Comparison of ENCODE assay signal across 22 cellular contexts in the genomic region with DNA sequence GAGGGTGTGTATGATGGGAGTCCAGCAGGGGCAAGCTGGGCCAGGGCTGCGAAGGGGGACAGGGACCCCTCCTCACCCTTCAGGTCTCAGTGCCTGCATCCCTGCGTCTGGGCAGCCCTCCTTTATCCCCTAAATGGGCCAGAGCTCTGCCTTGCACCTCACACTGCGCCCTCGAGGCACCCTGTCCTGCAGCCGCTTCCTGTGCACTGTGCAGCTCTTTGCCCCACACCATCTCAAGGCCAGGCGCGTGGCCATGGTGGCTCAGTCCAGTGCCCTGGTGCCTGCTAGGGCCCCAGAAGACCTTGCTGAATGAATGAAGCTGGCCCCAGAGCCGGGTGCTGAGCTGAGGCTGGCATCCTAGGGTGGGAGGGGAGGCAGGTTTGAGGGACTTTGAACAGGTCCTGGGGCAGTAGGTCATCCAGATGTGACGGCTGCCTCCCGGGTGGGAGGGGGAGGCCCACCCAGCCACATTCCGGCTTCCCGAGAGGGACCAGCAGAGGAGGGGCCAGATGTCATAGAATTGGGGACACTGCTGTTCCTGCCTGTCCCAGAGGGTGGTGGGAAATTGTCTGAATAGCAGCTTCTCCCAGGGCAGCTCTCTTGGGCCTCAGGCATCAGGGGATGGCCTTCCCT. TPM values are rescaled to one million over a fixed set of nuclear protein-coding genes. Genes with fewer than 3 reads are reported as not detected.
DNase-seq lines count a peak whose midpoint lies in the region; ATAC-seq and TF ChIP-seq lines count a peak whose summit lies in the region.
"Had no signal": no experiment of that assay in that cellular context is flagged by ENCODE, and none has a peak within 500 bp of the region (broad histone marks: within the 10 kb centered on the region; RNA-seq: fewer than 3 reads in every experiment).

No MANE protein-coding gene starts in this region.

- H3K4me1 Mint-ChIP-seq in Caco-2 (ENCODE audit: low read depth, unreplicated experiment) = peaks cover 18% of the 10 kb centered on the region
- peaks cover 30% of the 10 kb centered on the region for H3K4me1 Mint-ChIP-seq in activated naive CD4-positive, alpha-beta T cell treated with anti-CD3 and anti-CD28 coated beads for 36 hours (ENCODE audit: low read depth)

- ATAC-seq in GM21360 (IDR thresholded peaks at IDR 0.05; ENCODE audit: unreplicated experiment) = no peak
- ATAC-seq: activated T-cell treated with anti-CD3 and anti-CD28 coated beads, Interleukin-2, amount 50 U/mL, for 4 hours; mucosa of descending colon; T-cell had no signal

- H3K27me3 Mint-ChIP-seq in Caco-2 (ENCODE audit: insufficient read depth, unreplicated experiment) = no peaks in the 10 kb centered on the region
- no peaks in the 10 kb centered on the region for H3K27me3 Mint-ChIP-seq in activated naive CD4-positive, alpha-beta T cell treated with anti-CD3 and anti-CD28 coated beads for 36 hours (ENCODE audit: low read depth)
- H3K27me3 Mint-ChIP-seq: activated naive CD4-positive, alpha-beta T cell treated with anti-CD3 and anti-CD28 coated beads, Interleukin-2, amount 10 ng/mL, durations not matched to agents 7 days and 5 days; stimulated activated naive CD8-positive, alpha-beta T cell treated with anti-CD3 and anti-CD28 coated beads, Interleukin-15, Interleukin-2, amounts not matched to agents 100 ng/mL and 50 ng/mL, for 24 hours; T-cell had no signal

- H3K4me3 ChIP-seq in Caco-2 (ENCODE audit: low read depth, low read length) (no peak overlapping the region), Loucy (ENCODE audit: low read length, poor library complexity, severe bottlenecking) (no peak overlapping the region), mammary epithelial cell (replicated peaks in 1 of 3; ENCODE audit: insufficient read depth in 1 of 3, low read depth in 2 of 3, low read length in 3 of 3) (no peak overlapping the region), osteoblast (ENCODE audit: insufficient read depth, low read length) (no peak overlapping the region)
- H3K4me3 ChIP-seq: mucosa of descending colon, upper lobe of right lung had no signal

- WGBS in mammary epithelial cell (ENCODE audit: low coverage, missing lambda C conversion rate) = 91% methylated on average over 9 of the region's 12 CpGs

- DNase-seq in Caco-2 (no peak), mammary epithelial cell (no peak), osteoblast (ENCODE audit: insufficient read length, low spot score, missing footprints) (peak; percentile 58), nucleus accumbens (lab: John Stamatoyannopoulos, UW) (no peak), AG08396 (ENCODE audit: low spot score) (no peak)
- DNase-seq in activated naive CD4-positive, alpha-beta T cell treated with anti-CD3 and anti-CD28 coated beads for 36 hours = no peak
- DNase-seq: activated CD4-positive, alpha-beta T cell treated with anti-CD3 and anti-CD28 coated beads for 1 hour; activated naive CD4-positive, alpha-beta T cell treated with anti-CD3 and anti-CD28 coated beads, Interleukin-2, amount 10 ng/mL, durations not matched to agents 7 days and 5 days; activated T-cell treated with anti-CD3 and anti-CD28 coated beads, Interleukin-2, amount 50 U/mL, for 4 hours; aorta; hypothalamus; mucosa of descending colon; NCI-H1694 treated with DMSO at 0.1 percent for 48 hours; Right ventricle myocardium superior; small intestine; stimulated activated CD4-positive, alpha-beta T cell treated with anti-CD3 and anti-CD28 coated beads, Interleukin-2, amount 100 ng/mL, for 48 hours; T-cell; upper lobe of right lung had no signal

- no peaks in the 10 kb centered on the region for H3K27me3 ChIP-seq in Caco-2 (replicated peaks; ENCODE audit: control insufficient read depth, insufficient read depth, low read length)
- H3K27me3 ChIP-seq in Loucy (ENCODE audit: insufficient read depth, low read length, poor library complexity, severe bottlenecking) = peaks cover 4% of the 10 kb centered on the region
- no peaks in the 10 kb centered on the region for H3K27me3 ChIP-seq in mammary epithelial cell (ENCODE audit: insufficient read depth, low read length)
- no peaks in the 10 kb centered on the region for H3K27me3 ChIP-seq in osteoblast (ENCODE audit: insufficient read depth, low read length)
- H3K27me3 ChIP-seq: upper lobe of right lung had no signal

- no TSS peak for BruUV-seq in Caco-2 (replicated peaks; lab: Mats Ljungman, UMichigan)
- BruUV-seq in mammary epithelial cell (replicated peaks; lab: Mats Ljungman, UMichigan) = no TSS peak

- H3K27ac ChIP-seq in mammary epithelial cell (ENCODE audit: insufficient read depth, low read depth, low read length) = peak overlapping the region; percentile 70
- H3K27ac ChIP-seq in osteoblast (ENCODE audit: low read depth, low read length) = peak overlapping the region; percentile 82
- H3K27ac ChIP-seq: KMS-11, upper lobe of right lung had no signal

- H3F3A ChIP-seq in Loucy (ENCODE audit: low read depth) = no peaks in the 10 kb centered on the region

- no peak overlapping the region for H3K9ac ChIP-seq in Loucy (ENCODE audit: low read depth, low read length, poor library complexity, severe bottlenecking)
- no peak overlapping the region for H3K9ac ChIP-seq in mammary epithelial cell (ENCODE audit: insufficient read depth, low read length)
- H3K9ac ChIP-seq: KMS-11 had no signal

- in situ Hi-C loops in mammary epithelial cell (cut with MboI; ENCODE audit: low sequenced_read_pairs in 2 of 2) = no loop called here

- peak overlapping the region; percentile 81 for H3K4me2 ChIP-seq in Loucy (ENCODE audit: low read depth, low read length, poor library complexity, severe bottlenecking)
- H3K4me2 ChIP-seq in mammary epithelial cell (ENCODE audit: insufficient read depth, low read depth, low read length) = peak overlapping the region; percentile 49
- peak overlapping the region; percentile 63 for H3K4me2 ChIP-seq in osteoblast (ENCODE audit: insufficient read depth, low read length)
- H3K4me2 ChIP-seq: KMS-11 had no signal

- no peaks in the 10 kb centered on the region for H3K9me3 Mint-ChIP-seq in Caco-2 (ENCODE audit: unreplicated experiment)
- no peaks in the 10 kb centered on the region for H3K9me3 Mint-ChIP-seq in activated naive CD4-positive, alpha-beta T cell treated with anti-CD3 and anti-CD28 coated beads for 36 hours
- H3K9me3 Mint-ChIP-seq: activated naive CD4-positive, alpha-beta T cell treated with anti-CD3 and anti-CD28 coated beads, Interleukin-2, amount 10 ng/mL, durations not matched to agents 7 days and 5 days; activated T-cell treated with anti-CD3 and anti-CD28 coated beads, Interleukin-2, amount 50 U/mL, for 4 hours; stimulated activated naive CD8-positive, alpha-beta T cell treated with anti-CD3 and anti-CD28 coated beads, Interleukin-15, Interleukin-2, amounts not matched to agents 100 ng/mL and 50 ng/mL, for 24 hours; T-cell had no signal

- POLR2A ChIA-PET in Caco-2 (lab: Charles Lee) = no interaction called here

- H3K36me3 ChIP-seq in Caco-2 (ENCODE audit: control insufficient read depth, insufficient read depth, low read length) (peaks cover 6% of the 10 kb centered on the region), Loucy (ENCODE audit: insufficient read depth, low read length) (peaks cover 23% of the 10 kb centered on the region; the same call in 1 of the 2 replicates), mammary epithelial cell (ENCODE audit: insufficient read depth, low read length) (peaks cover 9% of the 10 kb centered on the region), osteoblast (ENCODE audit: insufficient read depth, low read length) (peaks cover 32% of the 10 kb centered on the region)

- dilution Hi-C loops in mammary epithelial cell (cut with HindIII; ENCODE audit: low sequenced_read_pairs) = no loop called here

- H3K4me1 ChIP-seq in Caco-2 (peaks cover 23% of the 10 kb centered on the region), Loucy (ENCODE audit: insufficient read depth, low read length, poor library complexity, severe bottlenecking) (peaks cover 14% of the 10 kb centered on the region), mammary epithelial cell (ENCODE audit: insufficient read depth, low read length) (peaks cover 27% of the 10 kb centered on the region), osteoblast (ENCODE audit: insufficient read depth, low read length) (peaks cover 25% of the 10 kb centered on the region)

- H3K27ac Mint-ChIP-seq in Caco-2 (ENCODE audit: unreplicated experiment) = peak overlapping the region; percentile 84
- no peak overlapping the region for H3K27ac Mint-ChIP-seq in activated naive CD4-positive, alpha-beta T cell treated with anti-CD3 and anti-CD28 coated beads for 36 hours
- H3K27ac Mint-ChIP-seq: activated naive CD4-positive, alpha-beta T cell treated with anti-CD3 and anti-CD28 coated beads, Interleukin-2, amount 10 ng/mL, durations not matched to agents 7 days and 5 days; stimulated activated naive CD8-positive, alpha-beta T cell treated with anti-CD3 and anti-CD28 coated beads, Interleukin-15, Interleukin-2, amounts not matched to agents 100 ng/mL and 50 ng/mL, for 24 hours; T-cell had no signal

- no peaks in the 10 kb centered on the region for H3K9me2 ChIP-seq in Loucy (replicated peaks; ENCODE audit: low read depth, low read length)

- H3K9me3 ChIP-seq in Caco-2 (no peaks in the 10 kb centered on the region), Loucy (ENCODE audit: insufficient read depth, low read depth, low read length) (no peaks in the 10 kb centered on the region), mammary epithelial cell (replicated peaks; ENCODE audit: insufficient read depth, low read length) (no peaks in the 10 kb centered on the region), osteoblast (ENCODE audit: low read depth, low read length) (no peaks in the 10 kb centered on the region)
- H3K9me3 ChIP-seq: mucosa of descending colon, upper lobe of right lung had no signal

- H2AFZ ChIP-seq in Loucy (ENCODE audit: low read length) = no peak overlapping the region
- no peak overlapping the region for H2AFZ ChIP-seq in mammary epithelial cell (ENCODE audit: low read depth, low read length)
- H2AFZ ChIP-seq in osteoblast (ENCODE audit: low read length) = no peak overlapping the region

- H4K20me1 ChIP-seq in Loucy (ENCODE audit: insufficient read depth, low read length, poor library complexity, severe bottlenecking) = peaks cover 29% of the 10 kb centered on the region
- no peaks in the 10 kb centered on the region for H4K20me1 ChIP-seq in mammary epithelial cell (ENCODE audit: insufficient read depth, low read length)
- peaks cover 36% of the 10 kb centered on the region for H4K20me1 ChIP-seq in osteoblast (ENCODE audit: insufficient read depth, low read length)

- peaks cover 64% of the 10 kb centered on the region for H3K36me3 Mint-ChIP-seq in Caco-2 (ENCODE audit: insufficient read depth, unreplicated experiment)
- peaks cover 16% of the 10 kb centered on the region for H3K36me3 Mint-ChIP-seq in activated naive CD4-positive, alpha-beta T cell treated with anti-CD3 and anti-CD28 coated beads for 36 hours (ENCODE audit: low read depth)

- H3K79me2 ChIP-seq in Loucy (ENCODE audit: insufficient read depth, low read length) (peaks cover 47% of the 10 kb centered on the region), mammary epithelial cell (ENCODE audit: insufficient read depth, low read length) (peaks cover 55% of the 10 kb centered on the region), osteoblast (ENCODE audit: insufficient read depth, low read length) (peaks cover 58% of the 10 kb centered on the region)

- H3K4me3 Mint-ChIP-seq in Caco-2 (ENCODE audit: unreplicated experiment) = peak overlapping the region; percentile 53
- H3K4me3 Mint-ChIP-seq in activated naive CD4-positive, alpha-beta T cell treated with anti-CD3 and anti-CD28 coated beads for 36 hours = no peak overlapping the region
- H3K4me3 Mint-ChIP-seq: activated naive CD4-positive, alpha-beta T cell treated with anti-CD3 and anti-CD28 coated beads, Interleukin-2, amount 10 ng/mL, durations not matched to agents 7 days and 5 days; stimulated activated naive CD8-positive, alpha-beta T cell treated with anti-CD3 and anti-CD28 coated beads, Interleukin-15, Interleukin-2, amounts not matched to agents 100 ng/mL and 50 ng/mL, for 24 hours had no signal

- TF ChIP-seq CTCF in Caco-2 (IDR thresholded peaks at IDR 0.05; ENCODE audit: insufficient read depth in 1 of 2, low read depth in 1 of 2, low read length in 1 of 2, severe bottlenecking in 1 of 2, unreplicated experiment in 1 of 2) (no peak), Loucy (conservative IDR thresholded peaks at IDR 0.05; ENCODE audit: low read length) (no peak), mammary epithelial cell (conservative IDR thresholded peaks at IDR 0.05 in 1 of 2, IDR thresholded peaks at IDR 0.05 in 1 of 2; ENCODE audit: extremely low read depth in 1 of 2, insufficient read depth in 1 of 2, low read depth in 1 of 2, low read length in 2 of 2) (no peak), osteoblast (IDR thresholded peaks at IDR 0.05; ENCODE audit: extremely low read depth, low read depth, low read length) (no peak)

- intact Hi-C loops in Caco-2 (cut with micrococcal nuclease; ENCODE audit: unreplicated experiment) = no loop called here
- intact Hi-C loops in mammary epithelial cell (cut with micrococcal nuclease) = no loop called here
- intact Hi-C loops in activated naive CD4-positive, alpha-beta T cell treated with anti-CD3 and anti-CD28 coated beads for 36 hours (cut with micrococcal nuclease) = no loop called here

- CTCF ChIA-PET in Caco-2 (lab: Charles Lee) (interaction anchor here (1.7 kb wide), 1 partner anchor 17 kb away, joined by 3 read pairs; no protein-coding TSS in a partner anchor), mammary epithelial cell (lab: Charles Lee; ENCODE audit: low non-redundant PET) (interaction anchor here (0.6 kb wide), 2 partner anchors 107 to 1010 kb away, joined by 3 to 11 read pairs; a partner anchor contains a TSS)
- CTCF ChIA-PET in activated naive CD4-positive, alpha-beta T cell treated with anti-CD3 and anti-CD28 coated beads for 36 hours (lab: Charles Lee) = no interaction called here

RNA-seq across cellular contexts. Expression of a gene that starts 3.2 kb away (rescaled TPM):
- 43.8 and 55.6 TPM in 2 replicates for total RNA-seq in Caco-2 (2022)
- total RNA-seq in mammary epithelial cell = 10 to 100 TPM; 35.8 to 83.1 TPM
- 72.6 TPM for polyA plus RNA-seq in mammary epithelial cell
- polyA minus RNA-seq in mammary epithelial cell = 26.9 TPM
- total RNA-seq in osteoblast = 8.5 and 11.6 TPM in 2 replicates
- 10 to 100 TPM; 26.2 to 28.6 TPM for total RNA-seq in activated naive CD4-positive, alpha-beta T cell treated with anti-CD3 and anti-CD28 coated beads for 36 hours

RNA-seq across cellular contexts. Expression of a gene that starts 6.9 kb away (rescaled TPM):
- total RNA-seq in Caco-2 (2022) (78.9 and 88.5 TPM in 2 replicates), mammary epithelial cell (10 to 100 TPM; 36.7 to 76.3 TPM), osteoblast (21.8 and 40.5 TPM in 2 replicates)
- polyA plus RNA-seq in mammary epithelial cell = 43.1 TPM
- 7.2 TPM for polyA minus RNA-seq in mammary epithelial cell
- total RNA-seq in activated naive CD4-positive, alpha-beta T cell treated with anti-CD3 and anti-CD28 coated beads for 36 hours = 10 to 100 TPM; 84.2 to 92.2 TPM

RNA-seq across cellular contexts. Expression of a gene that starts 9.4 kb away (rescaled TPM):
- 9.4 and 11.3 TPM in 2 replicates for total RNA-seq in Caco-2 (2022)
- total RNA-seq in mammary epithelial cell = 10 to 100 TPM in 1 of 2 donors, 1 to 10 TPM in 1; 8.5 to 29.3 TPM
- 3.6 TPM for polyA plus RNA-seq in mammary epithelial cell
- 1.1 TPM for polyA minus RNA-seq in mammary epithelial cell
- 12.7 and 14.8 TPM in 2 replicates for total RNA-seq in osteoblast
- 1 to 10 TPM; 4.1 to 4.4 TPM for total RNA-seq in activated naive CD4-positive, alpha-beta T cell treated with anti-CD3 and anti-CD28 coated beads for 36 hours

RNA-seq across cellular contexts. Expression of a gene that starts 22.1 kb away (rescaled TPM):
- 11.5 TPM in 2 replicates for total RNA-seq in Caco-2 (2022)
- total RNA-seq in mammary epithelial cell = 10 to 100 TPM in 1 of 2 donors, 1 to 10 TPM in 1; 3.5 to 10.8 TPM
- 1.3 TPM for polyA plus RNA-seq in mammary epithelial cell
- 5.0 TPM for polyA minus RNA-seq in mammary epithelial cell
- total RNA-seq in osteoblast = 5.1 and 7.4 TPM in 2 replicates
- total RNA-seq in activated naive CD4-positive, alpha-beta T cell treated with anti-CD3 and anti-CD28 coated beads for 36 hours = 1 to 10 TPM; 3.4 to 3.8 TPM

RNA-seq across cellular contexts. Expression of a gene that starts 24.8 kb away (rescaled TPM):
- total RNA-seq in Caco-2 (2022) (50.1 and 50.7 TPM in 2 replicates), mammary epithelial cell (10 to 100 TPM; 17.5 to 35.3 TPM), osteoblast (10.9 and 14.7 TPM in 2 replicates)
- polyA plus RNA-seq in mammary epithelial cell = 12.5 TPM
- 12.3 TPM for polyA minus RNA-seq in mammary epithelial cell
- 10 to 100 TPM; 36.8 to 45.7 TPM for total RNA-seq in activated naive CD4-positive, alpha-beta T cell treated with anti-CD3 and anti-CD28 coated beads for 36 hours
